ENCODE assay signal across 8 cellular contexts in genomic region chr6:13428528-13429405, GRCh38. TPM values are rescaled to one million over a fixed set of nuclear protein-coding genes. Genes with fewer than 3 reads are reported as not detected.
DNase-seq lines count a peak whose midpoint lies in the region; ATAC-seq and TF ChIP-seq lines count a peak whose summit lies in the region.
"Had no signal": no experiment of that assay in that cellular context is flagged by ENCODE, and none has a peak within 500 bp of the region (broad histone marks: within the 10 kb centered on the region; RNA-seq: fewer than 3 reads in every experiment).

No MANE protein-coding gene starts in this region.

- H3K36me3 ChIP-seq in Loucy (ENCODE audit: insufficient read depth, low read length) (no peaks in the 10 kb centered on the region), mucosa of descending colon (ENCODE audit: low read depth) (no peaks in the 10 kb centered on the region)

- H3K9me2 ChIP-seq in Loucy (replicated peaks; ENCODE audit: low read depth, low read length): no peaks in the 10 kb centered on the region

- peak overlapping the region; percentile 37 for H3K4me2 ChIP-seq in Loucy (ENCODE audit: low read depth, low read length, poor library complexity, severe bottlenecking)

- TF ChIP-seq CTCF in Loucy (conservative IDR thresholded peaks at IDR 0.05; ENCODE audit: low read length) (peak; percentile 20; the same call in 1 of the 2 replicates), mucosa of descending colon (IDR thresholded peaks at IDR 0.05) (no peak)

- H3K79me2 ChIP-seq in Loucy (ENCODE audit: insufficient read depth, low read length): peaks cover 34% of the 10 kb centered on the region; the same call in 1 of the 2 replicates

- H2AFZ ChIP-seq in Loucy (ENCODE audit: low read length): no peak overlapping the region

- no peaks in the 10 kb centered on the region for H4K20me1 ChIP-seq in Loucy (ENCODE audit: insufficient read depth, low read length, poor library complexity, severe bottlenecking)

- peak overlapping the region; percentile 19 for H3K9ac ChIP-seq in Loucy (ENCODE audit: low read depth, low read length, poor library complexity, severe bottlenecking)

- DNase-seq in mucosa of descending colon (no peak), NCI-H1092 (lab: John Stamatoyannopoulos, UW) (no peak), AG20443 (ENCODE audit: low spot score) (no peak), GOT3 (lab: John Stamatoyannopoulos, UW) (no peak)

- H3F3A ChIP-seq in Loucy (ENCODE audit: low read depth): no peaks in the 10 kb centered on the region

- H3K9me3 ChIP-seq in Loucy (ENCODE audit: insufficient read depth, low read depth, low read length): no peaks in the 10 kb centered on the region
- H3K9me3 ChIP-seq in mucosa of descending colon: no peaks in the 10 kb centered on the region

- ATAC-seq in GM18519 (IDR thresholded peaks at IDR 0.05; ENCODE audit: low FRiP score, unreplicated experiment) (peak; percentile 1), GM21723 (IDR thresholded peaks at IDR 0.05; ENCODE audit: unreplicated experiment) (peak; percentile 34), mucosa of descending colon (peak; percentile 7)

- intact Hi-C loops in mucosa of descending colon (cut with DNase I, micrococcal nuclease): no loop called here

- H3K4me3 ChIP-seq in Loucy (ENCODE audit: low read length, poor library complexity, severe bottlenecking): no peak overlapping the region
- no peak overlapping the region for H3K4me3 ChIP-seq in mucosa of descending colon
- H3K4me3 ChIP-seq: SK-N-MC had no signal

- H3K4me1 ChIP-seq in Loucy (ENCODE audit: insufficient read depth, low read length, poor library complexity, severe bottlenecking) (peaks cover 44% of the 10 kb centered on the region), mucosa of descending colon (ENCODE audit: low read depth) (no peaks in the 10 kb centered on the region)

- no peaks in the 10 kb centered on the region for H3K27me3 ChIP-seq in Loucy (ENCODE audit: insufficient read depth, low read length, poor library complexity, severe bottlenecking)

RNA-seq across cellular contexts. Expression of gene GFOD1, which starts 58.6 kb away (rescaled TPM):
- 10 to 100 TPM; 10.4 to 22.4 (median 13.2) TPM for total RNA-seq in mucosa of descending colon
